ENCODE assay signal across 8 cellular contexts in the genomic region with DNA sequence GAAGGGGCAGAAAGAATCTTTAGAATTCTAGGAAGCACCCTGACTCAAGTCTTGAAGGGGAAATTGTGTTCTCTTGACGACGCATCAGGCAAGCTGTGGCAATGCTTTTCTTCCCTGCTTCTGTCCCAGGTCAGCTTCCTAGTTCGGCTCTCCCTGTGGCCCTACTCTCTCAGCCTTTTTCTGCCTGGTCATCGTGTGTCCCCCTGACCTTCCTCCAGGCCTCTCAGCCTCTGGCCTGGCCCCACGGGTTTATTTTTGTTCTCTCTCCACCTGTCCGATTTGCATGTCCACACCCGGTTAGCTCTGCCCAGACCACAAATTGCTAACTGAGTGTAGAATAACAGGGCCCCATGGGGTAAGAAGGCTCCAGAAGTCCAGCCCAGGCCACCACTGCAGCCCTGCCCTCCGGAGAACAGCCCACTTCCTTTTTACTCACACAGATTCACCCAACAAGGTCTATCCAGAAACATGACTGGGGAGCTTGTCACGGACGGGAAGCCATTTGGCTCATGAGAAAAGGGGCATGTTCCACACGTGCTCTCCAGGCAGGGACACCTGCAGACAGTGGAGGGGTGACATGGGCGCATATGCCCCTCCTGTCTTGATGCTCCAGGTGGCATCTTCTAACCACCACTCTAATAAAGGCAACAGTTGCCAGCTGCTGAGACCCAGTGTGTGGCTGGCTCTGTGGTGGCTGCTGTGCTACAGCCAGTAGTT. TPM values are rescaled to one million over a fixed set of nuclear protein-coding genes. Genes with fewer than 3 reads are reported as not detected.
DNase-seq lines count a peak whose midpoint lies in the region; ATAC-seq and TF ChIP-seq lines count a peak whose summit lies in the region.

No MANE protein-coding gene starts in this region.

- no peak overlapping the region for H3K27ac ChIP-seq in mesenchymal stem cell (ENCODE audit: low read length, poor library complexity, severe bottlenecking)

- H3K9me3 Mint-ChIP-seq in progenitor cell of endocrine pancreas (ENCODE audit: low read depth), result no peaks in the 10 kb centered on the region

- no peaks in the 10 kb centered on the region for H3K36me3 ChIP-seq in mesenchymal stem cell (ENCODE audit: control insufficient read depth in 1 of 2, insufficient read depth in 2 of 2, low read depth in 1 of 2, low read length in 2 of 2)

- H4K91ac ChIP-seq in mesenchymal stem cell (ENCODE audit: low read length), result peak overlapping the region; percentile 58

- no peak overlapping the region for H2BK5ac ChIP-seq in mesenchymal stem cell (ENCODE audit: low read depth, low read length, poor library complexity, severe bottlenecking)

- H3K23ac ChIP-seq in mesenchymal stem cell (ENCODE audit: low read length in 2 of 2), result no peak overlapping the region

- H2AK5ac ChIP-seq in mesenchymal stem cell (ENCODE audit: low read length, severe bottlenecking), result no peak overlapping the region

- peak; percentile 44 for ATAC-seq in GM18520 (IDR thresholded peaks at IDR 0.05; ENCODE audit: unreplicated experiment)
- ATAC-seq in GM21786 (IDR thresholded peaks at IDR 0.05; ENCODE audit: unreplicated experiment), result peak; percentile 50

- peaks cover 5% of the 10 kb centered on the region for H3K4me1 Mint-ChIP-seq in progenitor cell of endocrine pancreas (ENCODE audit: low read depth)

- H3K9me3 ChIP-seq in mesenchymal stem cell (ENCODE audit: control insufficient read depth, low read length), result no peaks in the 10 kb centered on the region

- peaks cover 9% of the 10 kb centered on the region for H3K4me1 ChIP-seq in mesenchymal stem cell (ENCODE audit: control insufficient read depth, insufficient read depth, low read depth, low read length)

- H3K79me1 ChIP-seq in mesenchymal stem cell (replicated peaks; ENCODE audit: low read length, poor library complexity, severe bottlenecking), result no peaks in the 10 kb centered on the region

- peak overlapping the region; percentile 0 to 28 for H3K18ac ChIP-seq in mesenchymal stem cell (ENCODE audit: low read depth in 1 of 2, low read length in 2 of 2)

- DNase-seq in M059J (ENCODE audit: low read depth) (peak; percentile 30), mesenchymal stem cell (no peak), NCI-H1436 treated with DMSO at 0.1 percent for 48 hours (lab: John Stamatoyannopoulos, UW) (no peak), AML-193 (lab: John Stamatoyannopoulos, UW) (no peak), dedifferentiated amniotic fluid mesenchymal stem cell (ENCODE audit: extremely low spot score) (no peak), progenitor cell of endocrine pancreas (ENCODE audit: low spot score, unreplicated experiment) (no peak)

- no peak overlapping the region for H3K4me2 ChIP-seq in mesenchymal stem cell (ENCODE audit: low read length, poor library complexity, severe bottlenecking)

- no peak overlapping the region for H2BK120ac ChIP-seq in mesenchymal stem cell (ENCODE audit: low read depth, low read length)

- H3K27me3 ChIP-seq in mesenchymal stem cell (ENCODE audit: control insufficient read depth in 1 of 2, insufficient read depth in 1 of 2, low read length in 2 of 2), result peaks cover 5 to 66% of the 10 kb centered on the region in 2 experiments

- no peak overlapping the region for H3K27ac Mint-ChIP-seq in progenitor cell of endocrine pancreas

- 71% methylated on average over 11 of the region's 12 CpGs for WGBS in mesenchymal stem cell

- H3K36me3 Mint-ChIP-seq in progenitor cell of endocrine pancreas (ENCODE audit: insufficient read depth), result no peaks in the 10 kb centered on the region

- no peak for TF ChIP-seq CTCF in progenitor cell of endocrine pancreas (IDR thresholded peaks at IDR 0.05; ENCODE audit: unreplicated experiment)

- H2BK15ac ChIP-seq in mesenchymal stem cell (ENCODE audit: low read depth, poor library complexity, severe bottlenecking), result no peak overlapping the region

- peak overlapping the region; percentile 57 for H4K8ac ChIP-seq in mesenchymal stem cell (ENCODE audit: low read length)

- no peak overlapping the region for H3K4ac ChIP-seq in mesenchymal stem cell (ENCODE audit: low read depth in 1 of 2, low read length in 2 of 2)

- H3K9ac ChIP-seq in mesenchymal stem cell (ENCODE audit: low read length), result no peak overlapping the region

- no peak overlapping the region for H2AFZ ChIP-seq in mesenchymal stem cell (ENCODE audit: low read depth, low read length)

- H3K4me3 ChIP-seq in mesenchymal stem cell (ENCODE audit: insufficient read depth in 1 of 2, low read depth in 1 of 2, low read length in 2 of 2), result no peak overlapping the region

- peak overlapping the region; percentile 21 to 56 for H2BK12ac ChIP-seq in mesenchymal stem cell (ENCODE audit: low read length in 2 of 2)

- no peak overlapping the region for H3K4me3 Mint-ChIP-seq in progenitor cell of endocrine pancreas (ENCODE audit: low read depth)

- no peak overlapping the region for H3K14ac ChIP-seq in mesenchymal stem cell (ENCODE audit: low read length in 2 of 2)

- H3K27me3 Mint-ChIP-seq in progenitor cell of endocrine pancreas, result peaks cover 39% of the 10 kb centered on the region

RNA-seq across cellular contexts. Expression of a gene that starts 9.8 kb away (rescaled TPM):
- total RNA-seq in M059J (2014; rRNA removed; shearing (Covaris generic)), result 0.37 TPM in 1 of 2 replicates, not detected in the other
- 0.81 TPM for polyA plus RNA-seq in mesenchymal stem cell (2013, experiment 1 of 2)
- polyA plus RNA-seq in mesenchymal stem cell (2013, experiment 2 of 2), result 0.75 TPM
- 0.36 and 0.86 TPM in 2 replicates for total RNA-seq in progenitor cell of endocrine pancreas
